Comparison of ENCODE assay signal across 10 cellular contexts in genomic region chr3:10518506-10519150, GRCh38. TPM values are rescaled to one million over a fixed set of nuclear protein-coding genes. Genes with fewer than 3 reads are reported as not detected.
A peak's percentile ranks its signal among the peaks of the same experiment; 100 is the strongest.
DNase-seq lines count a peak whose midpoint lies in the region; ATAC-seq and TF ChIP-seq lines count a peak whose summit lies in the region.
"Had no signal": no experiment of that assay in that cellular context is flagged by ENCODE, and none has a peak within 500 bp of the region (broad histone marks: within the 10 kb centered on the region; RNA-seq: fewer than 3 reads in every experiment).

No MANE protein-coding gene starts in this region.

- POLR2A ChIA-PET in activated B cell treated with CpG ODN at 0.5 μM for 24 hours (lab: Charles Lee): no interaction called here

- intact Hi-C loops in activated B cell treated with CpG ODN at 0.5 μM for 24 hours (cut with micrococcal nuclease): no loop called here

- H3K27me3 Mint-ChIP-seq in activated B cell treated with CpG ODN at 0.5 μM for 24 hours: peaks cover 10% of the 10 kb centered on the region

- DNase-seq in H4 (ENCODE audit: low spot score) (peak; percentile 62), activated B cell treated with CpG ODN at 0.5 μM for 24 hours (peak; percentile 5), right atrium auricular region (ENCODE audit: low spot score) (no peak), caudate nucleus (lab: John Stamatoyannopoulos, UW) (no peak), D341Med (ENCODE audit: low spot score) (no peak)
- no peak for DNase-seq in stimulated activated effector memory CD8-positive, alpha-beta T cell treated with anti-CD3 and anti-CD28 coated beads, Interleukin-12 subunit alpha, Interleukin-12 subunit beta, amount 100 ng/mL, for 72 hours (ENCODE audit: low spot score in 2 of 2)
- DNase-seq: activated naive CD4-positive, alpha-beta T cell treated with anti-CD3 and anti-CD28 coated beads, Interleukin-2, amount 10 ng/mL, durations not matched to agents 7 days and 5 days; SHP77 had no signal

- ATAC-seq in activated B cell treated with CpG ODN at 0.5 μM for 24 hours (ENCODE audit: low read depth) (no peak), HG03139 (IDR thresholded peaks at IDR 0.05; ENCODE audit: unreplicated experiment) (no peak), GM21515 (IDR thresholded peaks at IDR 0.05; ENCODE audit: unreplicated experiment) (no peak)
- ATAC-seq in stimulated activated effector memory CD8-positive, alpha-beta T cell treated with anti-CD3 and anti-CD28 coated beads, Interleukin-12 subunit alpha, Interleukin-12 subunit beta, amount 100 ng/mL, for 72 hours: peak; percentile 42

- H3K4me3 Mint-ChIP-seq in activated B cell treated with CpG ODN at 0.5 μM for 24 hours: no peak overlapping the region
- H3K4me3 Mint-ChIP-seq in stimulated activated effector memory CD8-positive, alpha-beta T cell treated with anti-CD3 and anti-CD28 coated beads, Interleukin-12 subunit alpha, Interleukin-12 subunit beta, amount 100 ng/mL, for 72 hours: no peak overlapping the region
- H3K4me3 Mint-ChIP-seq: activated naive CD4-positive, alpha-beta T cell treated with anti-CD3 and anti-CD28 coated beads, Interleukin-2, amount 10 ng/mL, durations not matched to agents 7 days and 5 days had no signal

- H3K27ac Mint-ChIP-seq in activated B cell treated with CpG ODN at 0.5 μM for 24 hours: no peak overlapping the region
- H3K27ac Mint-ChIP-seq in stimulated activated effector memory CD8-positive, alpha-beta T cell treated with anti-CD3 and anti-CD28 coated beads, Interleukin-12 subunit alpha, Interleukin-12 subunit beta, amount 100 ng/mL, for 72 hours: peak overlapping the region; percentile 55
- H3K27ac Mint-ChIP-seq: activated naive CD4-positive, alpha-beta T cell treated with anti-CD3 and anti-CD28 coated beads, Interleukin-2, amount 10 ng/mL, durations not matched to agents 7 days and 5 days had no signal

- TF ChIP-seq CTCF in activated B cell treated with CpG ODN at 0.5 μM for 24 hours (IDR thresholded peaks at IDR 0.05) (no peak), right atrium auricular region (IDR thresholded peaks at IDR 0.05) (no peak)

- CTCF ChIA-PET in activated B cell treated with CpG ODN at 0.5 μM for 24 hours (lab: Charles Lee): no interaction called here

- peak overlapping the region; percentile 29 to 62 for H3K27ac ChIP-seq in right atrium auricular region
- no peak overlapping the region for H3K27ac ChIP-seq in caudate nucleus (ENCODE audit: low read depth, low read length)

- H3K9me3 ChIP-seq in right atrium auricular region: no peaks in the 10 kb centered on the region

- peaks cover 0 to 28% of the 10 kb centered on the region in 2 donors for H3K4me1 ChIP-seq in right atrium auricular region

- no peaks in the 10 kb centered on the region for H3K36me3 ChIP-seq in right atrium auricular region

- no peak overlapping the region for H3K4me3 ChIP-seq in right atrium auricular region

- H3K9me3 Mint-ChIP-seq in activated B cell treated with CpG ODN at 0.5 μM for 24 hours: no peaks in the 10 kb centered on the region
- no peaks in the 10 kb centered on the region for H3K9me3 Mint-ChIP-seq in stimulated activated effector memory CD8-positive, alpha-beta T cell treated with anti-CD3 and anti-CD28 coated beads, Interleukin-12 subunit alpha, Interleukin-12 subunit beta, amount 100 ng/mL, for 72 hours
- H3K9me3 Mint-ChIP-seq: activated naive CD4-positive, alpha-beta T cell treated with anti-CD3 and anti-CD28 coated beads, Interleukin-2, amount 10 ng/mL, durations not matched to agents 7 days and 5 days had no signal

- H3K36me3 Mint-ChIP-seq in activated B cell treated with CpG ODN at 0.5 μM for 24 hours (ENCODE audit: low read depth): no peaks in the 10 kb centered on the region
- no peaks in the 10 kb centered on the region for H3K36me3 Mint-ChIP-seq in stimulated activated effector memory CD8-positive, alpha-beta T cell treated with anti-CD3 and anti-CD28 coated beads, Interleukin-12 subunit alpha, Interleukin-12 subunit beta, amount 100 ng/mL, for 72 hours
- H3K36me3 Mint-ChIP-seq: activated naive CD4-positive, alpha-beta T cell treated with anti-CD3 and anti-CD28 coated beads, Interleukin-2, amount 10 ng/mL, durations not matched to agents 7 days and 5 days had no signal

- peaks cover 14% of the 10 kb centered on the region for H3K4me1 Mint-ChIP-seq in activated B cell treated with CpG ODN at 0.5 μM for 24 hours
- H3K4me1 Mint-ChIP-seq in stimulated activated effector memory CD8-positive, alpha-beta T cell treated with anti-CD3 and anti-CD28 coated beads, Interleukin-12 subunit alpha, Interleukin-12 subunit beta, amount 100 ng/mL, for 72 hours: peaks cover 9% of the 10 kb centered on the region
- H3K4me1 Mint-ChIP-seq: activated naive CD4-positive, alpha-beta T cell treated with anti-CD3 and anti-CD28 coated beads, Interleukin-2, amount 10 ng/mL, durations not matched to agents 7 days and 5 days had no signal

- no peaks in the 10 kb centered on the region for H3K27me3 ChIP-seq in right atrium auricular region

RNA-seq across cellular contexts. Expression of gene ATP2B2, which starts 13.2 kb away (rescaled TPM):
- 0.12 TPM in 2 replicates for total RNA-seq in H4 (2014; rRNA removed; shearing (Covaris generic))
- not detected in 2 replicates for total RNA-seq in activated B cell treated with CpG ODN at 0.5 μM for 24 hours
- total RNA-seq in right atrium auricular region: under 1 TPM; 0.12 to 0.15 TPM

Comparison
In these comparisons a context has a peak if more than half of its experiments do, and no peak if none do; other contexts are left out.
1. DNase-seq: peak in H4 (single experiment) and activated B cell treated with CpG ODN at 0.5 μM for 24 hours (single experiment); none in right atrium auricular region (single experiment), stimulated activated effector memory CD8-positive, alpha-beta T cell treated with anti-CD3 and anti-CD28 coated beads, Interleukin-12 subunit alpha, Interleukin-12 subunit beta, amount 100 ng/mL, for 72 hours (0 of 2), caudate nucleus (0 of 61) and D341Med (single experiment).